8 cellular contexts compared by ENCODE assay signal in the genomic region with DNA sequence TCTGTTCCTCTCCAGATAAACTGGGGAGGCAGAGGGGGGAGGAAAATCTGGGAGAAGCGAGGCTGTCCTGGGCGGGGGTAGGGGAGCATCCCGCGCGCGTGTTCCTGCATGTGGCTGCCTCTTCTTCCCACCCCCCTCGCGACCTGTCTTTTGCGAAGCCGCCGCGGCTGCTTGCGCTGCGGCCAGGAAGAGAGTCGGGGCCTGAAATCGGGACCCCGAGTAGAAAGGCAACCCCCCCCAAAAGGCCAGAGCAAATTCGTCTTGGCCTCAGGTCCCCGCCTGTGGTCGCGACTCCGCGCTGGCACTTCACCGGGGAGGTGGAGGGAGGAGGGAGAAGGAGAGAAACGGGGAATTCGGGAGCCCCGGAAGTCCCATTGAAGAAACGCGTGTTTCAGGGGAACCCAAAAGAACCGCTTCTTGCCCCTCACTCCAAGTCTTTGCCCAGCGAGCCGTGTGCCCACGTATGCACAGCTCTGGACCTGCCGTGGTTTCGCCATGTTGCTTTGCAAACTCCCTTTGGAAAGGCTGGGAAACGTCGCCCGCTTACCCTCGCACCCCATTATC. TPM values are rescaled to one million over a fixed set of nuclear protein-coding genes. Genes with fewer than 3 reads are reported as not detected.
DNase-seq lines count a peak whose midpoint lies in the region; ATAC-seq lines count a peak whose summit lies in the region.

No MANE protein-coding gene starts in this region.

- H3K4me3 Mint-ChIP-seq in naive B cell, result peak overlapping the region; percentile 92 to 98 (median 96)

- no peaks in the 10 kb centered on the region for H3K9me3 Mint-ChIP-seq in naive B cell

- ATAC-seq in naive B cell (ENCODE audit: low read depth in 2 of 2), result no peak
- ATAC-seq in GM18858 (IDR thresholded peaks at IDR 0.05; ENCODE audit: unreplicated experiment), result no peak
- no peak for ATAC-seq in GM18907 (IDR thresholded peaks at IDR 0.05; ENCODE audit: unreplicated experiment)

- peaks cover 55% of the 10 kb centered on the region for H3K27me3 ChIP-seq in ectodermal cell (ENCODE audit: control insufficient read depth, insufficient read depth, low read length, poor library complexity, severe bottlenecking)

- no peaks in the 10 kb centered on the region for H3K27me3 Mint-ChIP-seq in naive B cell

- H3K27ac ChIP-seq in ectodermal cell (ENCODE audit: insufficient read depth, low read depth, low read length, poor library complexity, severe bottlenecking), result no peak overlapping the region

- peaks cover 35 to 54% (median 47%) of the 10 kb centered on the region in 3 donors for H3K4me1 Mint-ChIP-seq in naive B cell

- peaks cover 46% of the 10 kb centered on the region for H3K4me1 ChIP-seq in ectodermal cell (ENCODE audit: control insufficient read depth, insufficient read depth, low read length)

- no peaks in the 10 kb centered on the region for H3K36me3 Mint-ChIP-seq in naive B cell

- peaks cover 17% of the 10 kb centered on the region for H3K36me3 ChIP-seq in ectodermal cell (ENCODE audit: control insufficient read depth, insufficient read depth, low read length)

- 0 to 1% methylated on average over 39 of the region's 39 CpGs for WGBS in ectodermal cell, 2 experiments

- DNase-seq in ELF-1 (ENCODE audit: low read depth, low spot score), result peak; percentile 23
- peak; percentile 36 for DNase-seq in SW480 (ENCODE audit: low spot score)
- DNase-seq in naive B cell, result peak; percentile 20
- DNase-seq in mucosa of gallbladder (ENCODE audit: low spot score), result no peak
- DNase-seq in GM03348 (ENCODE audit: low spot score), result no peak

- H3K27ac Mint-ChIP-seq in naive B cell, result peak overlapping the region; percentile 33 to 100 (median 72)

- H3K4me3 ChIP-seq in ectodermal cell (ENCODE audit: insufficient read depth, low read depth, low read length), result peak overlapping the region; percentile 98

- H3K9me3 ChIP-seq in ectodermal cell (ENCODE audit: control insufficient read depth, low read length), result no peaks in the 10 kb centered on the region

RNA-seq across cellular contexts. Expression of a gene that starts 0.9 kb away (rescaled TPM):
- 88.1 TPM for polyA plus RNA-seq in ectodermal cell (2013, experiment 1 of 4)
- polyA plus RNA-seq in ectodermal cell (2013, experiment 2 of 4), result 61.7 TPM
- polyA plus RNA-seq in ectodermal cell (2013, experiment 3 of 4), result 47.8 TPM
- polyA plus RNA-seq in ectodermal cell (2013, experiment 4 of 4), result 51.3 TPM
- 10 to 100 TPM in 2 of 6 donors, 1 to 10 TPM in 4; 5.6 to 16.7 (median 8.3) TPM for polyA plus RNA-seq in naive B cell (ENCODE audit: low read depth in 6 of 6)
- 64.1 TPM for total RNA-seq in mucosa of gallbladder

RNA-seq across cellular contexts. Expression of a gene that starts 46.5 kb away (rescaled TPM):
- 15.5 TPM for polyA plus RNA-seq in ectodermal cell (2013, experiment 1 of 4)
- 19.4 TPM for polyA plus RNA-seq in ectodermal cell (2013, experiment 2 of 4)
- polyA plus RNA-seq in ectodermal cell (2013, experiment 3 of 4), result 7.5 TPM
- polyA plus RNA-seq in ectodermal cell (2013, experiment 4 of 4), result 10.5 TPM
- 1 to 10 TPM; 3.3 to 9.4 (median 5.6) TPM for polyA plus RNA-seq in naive B cell (ENCODE audit: low read depth in 6 of 6)
- 14.1 TPM for total RNA-seq in mucosa of gallbladder

Comparison
In these comparisons a context has a peak if more than half of its experiments do, and no peak if none do; other contexts are left out.
1. DNase-seq: peak in ELF-1 (single experiment), SW480 (single experiment) and naive B cell (single experiment); none in mucosa of gallbladder (single experiment) and GM03348 (single experiment).